Comparison of ENCODE assay signal across 20 cellular contexts in the genomic region with DNA sequence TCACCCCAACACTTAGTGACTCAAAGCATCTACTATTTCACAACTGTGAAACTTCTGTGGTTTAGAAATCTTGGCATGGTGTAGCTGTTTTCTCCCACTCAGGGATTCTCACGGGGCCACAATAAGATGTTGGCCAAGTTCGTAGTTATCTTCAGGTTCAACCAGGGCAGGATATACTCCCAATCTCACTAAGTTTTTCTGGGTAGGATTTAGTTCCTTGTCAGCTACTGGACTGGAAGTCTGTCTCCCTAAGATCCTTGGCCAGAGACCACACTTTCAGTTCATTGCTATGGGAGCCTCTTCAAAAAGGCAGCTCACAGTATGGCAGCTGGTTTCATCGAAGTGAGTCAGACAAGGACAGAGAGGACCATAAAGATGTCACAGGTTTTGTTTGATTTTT.
DNase-seq lines count a peak whose midpoint lies in the region; ATAC-seq, FAIRE-seq and TF ChIP-seq lines count a peak whose summit lies in the region.
"Had no signal": no experiment of that assay in that cellular context is flagged by ENCODE, and none has a peak within 500 bp of the region (broad histone marks: within the 10 kb centered on the region; RNA-seq: fewer than 3 reads in every experiment).

No MANE protein-coding gene starts in this region.

- CTCF ChIA-PET in Calu3 (lab: Charles Lee) = interaction anchor here (0.6 kb wide), 1 partner anchor 292 kb away, joined by 3 read pairs; no protein-coding TSS in a partner anchor

- no peaks in the 10 kb centered on the region for H3K36me3 Mint-ChIP-seq in Calu3 (ENCODE audit: insufficient read depth, unreplicated experiment)
- H3K36me3 Mint-ChIP-seq: activated naive CD8-positive, alpha-beta T cell treated with anti-CD3 and anti-CD28 coated beads for 36 hours; naive thymus-derived CD4-positive, alpha-beta T cell had no signal

- no peaks in the 10 kb centered on the region for H3K27me3 Mint-ChIP-seq in Calu3 (ENCODE audit: unreplicated experiment)
- H3K27me3 Mint-ChIP-seq: activated naive CD8-positive, alpha-beta T cell treated with anti-CD3 and anti-CD28 coated beads for 36 hours; activated T-cell treated with anti-CD3 and anti-CD28 coated beads, Interleukin-2, amount 50 U/mL, for 24 hours; naive thymus-derived CD4-positive, alpha-beta T cell had no signal

- TF ChIP-seq CTCF in right atrium auricular region (IDR thresholded peaks at IDR 0.05) (no peak), left lung (IDR thresholded peaks at IDR 0.05) (no peak), Calu3 (IDR thresholded peaks at IDR 0.05; ENCODE audit: unreplicated experiment) (no peak), kidney (IDR thresholded peaks at IDR 0.05; ENCODE audit: borderline replicate concordance, extremely low read depth, insufficient read depth) (no peak)

- H3K4me3 Mint-ChIP-seq in Calu3 (ENCODE audit: low read depth, unreplicated experiment) = no peak overlapping the region
- H3K4me3 Mint-ChIP-seq: activated naive CD8-positive, alpha-beta T cell treated with anti-CD3 and anti-CD28 coated beads for 36 hours; activated T-cell treated with anti-CD3 and anti-CD28 coated beads, Interleukin-2, amount 50 U/mL, for 24 hours; naive thymus-derived CD4-positive, alpha-beta T cell had no signal

- no peak overlapping the region for H3K9ac ChIP-seq in kidney (ENCODE audit: low read length in 2 of 2)

- no peaks in the 10 kb centered on the region for H3K4me1 ChIP-seq in right atrium auricular region
- H3K4me1 ChIP-seq in left lung = no peaks in the 10 kb centered on the region
- peaks cover 0 to 10% of the 10 kb centered on the region in 2 donors for H3K4me1 ChIP-seq in kidney (ENCODE audit: control insufficient read depth in 1 of 2, insufficient read depth in 1 of 2, low read depth in 1 of 2, low read length in 2 of 2)
- H3K4me1 ChIP-seq: SJSA1 had no signal

- H3K4me1 Mint-ChIP-seq in Calu3 (ENCODE audit: low read depth, unreplicated experiment) = no peaks in the 10 kb centered on the region
- H3K4me1 Mint-ChIP-seq: activated naive CD8-positive, alpha-beta T cell treated with anti-CD3 and anti-CD28 coated beads for 36 hours; naive thymus-derived CD4-positive, alpha-beta T cell had no signal

- no peaks in the 10 kb centered on the region for H3K27me3 ChIP-seq in right atrium auricular region
- H3K27me3 ChIP-seq in left lung = no peaks in the 10 kb centered on the region
- H3K27me3 ChIP-seq: SJSA1 had no signal

- no peak overlapping the region for H3K27ac Mint-ChIP-seq in Calu3 (ENCODE audit: unreplicated experiment)
- H3K27ac Mint-ChIP-seq: activated naive CD8-positive, alpha-beta T cell treated with anti-CD3 and anti-CD28 coated beads for 36 hours; activated T-cell treated with anti-CD3 and anti-CD28 coated beads, Interleukin-2, amount 50 U/mL, for 24 hours; naive thymus-derived CD4-positive, alpha-beta T cell had no signal

- H3K9me3 ChIP-seq in right atrium auricular region (no peaks in the 10 kb centered on the region), left lung (no peaks in the 10 kb centered on the region), kidney (ENCODE audit: control insufficient read depth in 1 of 2, low read length in 2 of 2) (no peaks in the 10 kb centered on the region)
- H3K9me3 ChIP-seq: SJSA1 had no signal

- DNase-seq in Right ventricle myocardium superior (no peak), right atrium auricular region (ENCODE audit: low spot score) (no peak), dedifferentiated amniotic fluid mesenchymal stem cell (ENCODE audit: extremely low spot score) (peak; percentile 15), left lung (no peak), SW 1271 (lab: John Stamatoyannopoulos, UW) (no peak), Calu3 (no peak), kidney (no peak)
- DNase-seq: 8988T; activated CD4-positive, alpha-beta T cell treated with anti-CD3 and anti-CD28 coated beads, Interleukin-2, amount 50 U/mL, for 4 hours; activated naive CD8-positive, alpha-beta T cell treated with anti-CD3 and anti-CD28 coated beads for 36 hours; activated T-cell treated with anti-CD3 and anti-CD28 coated beads, Interleukin-2, amount 50 U/mL, for 24 hours; DMS79; Karpas-422; naive thymus-derived CD4-positive, alpha-beta T cell; stimulated activated CD8-positive, alpha-beta memory T cell treated with anti-CD3 and anti-CD28 coated beads, Interleukin-4, amount 100 ng/mL, for 48 hours had no signal

- peak; percentile 79 for ATAC-seq in Right ventricle myocardium superior (ENCODE audit: poor library complexity)
- ATAC-seq in left lung = peak; percentile 21
- ATAC-seq in GM18907 (IDR thresholded peaks at IDR 0.05; ENCODE audit: unreplicated experiment) = no peak
- ATAC-seq: naive thymus-derived CD4-positive, alpha-beta T cell had no signal

- H3K4me3 ChIP-seq in right atrium auricular region = no peak overlapping the region
- H3K4me3 ChIP-seq in left lung = no peak overlapping the region
- no peak overlapping the region for H3K4me3 ChIP-seq in kidney (ENCODE audit: low read length in 2 of 2)
- H3K4me3 ChIP-seq: SJSA1 had no signal

- H3K27ac ChIP-seq in right atrium auricular region (peak overlapping the region in 1 of 2 donors; percentile 52), left lung (no peak overlapping the region), kidney (ENCODE audit: low read depth in 2 of 2, low read length in 2 of 2) (no peak overlapping the region)
- H3K27ac ChIP-seq: C4-2B, SJSA1 had no signal

- no peaks in the 10 kb centered on the region for H3K9me3 Mint-ChIP-seq in Calu3 (ENCODE audit: low read depth, unreplicated experiment)
- H3K9me3 Mint-ChIP-seq: activated naive CD8-positive, alpha-beta T cell treated with anti-CD3 and anti-CD28 coated beads for 36 hours; activated T-cell treated with anti-CD3 and anti-CD28 coated beads, Interleukin-2, amount 50 U/mL, for 24 hours had no signal

- intact Hi-C loops in Right ventricle myocardium superior (cut with DNase I) (no loop called here), left lung (cut with DNase I) (no loop called here), Calu3 (cut with micrococcal nuclease; ENCODE audit: unreplicated experiment) (no loop called here), kidney (cut with DNase I) (no loop called here)

- no peak for FAIRE-seq in kidney (lab: Jason Lieb, UNC)
- FAIRE-seq: colon, TTC549 had no signal

- BruUV-seq in Calu3 (replicated peaks; lab: Mats Ljungman, UMichigan) = no TSS peak

- no peaks in the 10 kb centered on the region for H3K36me3 ChIP-seq in right atrium auricular region
- no peaks in the 10 kb centered on the region for H3K36me3 ChIP-seq in left lung
- no peaks in the 10 kb centered on the region for H3K36me3 ChIP-seq in kidney (ENCODE audit: control insufficient read depth in 1 of 2, insufficient read depth in 2 of 2, low read length in 2 of 2)
- H3K36me3 ChIP-seq: SJSA1 had no signal
